2 cellular contexts compared by ENCODE assay signal in the genomic region with DNA sequence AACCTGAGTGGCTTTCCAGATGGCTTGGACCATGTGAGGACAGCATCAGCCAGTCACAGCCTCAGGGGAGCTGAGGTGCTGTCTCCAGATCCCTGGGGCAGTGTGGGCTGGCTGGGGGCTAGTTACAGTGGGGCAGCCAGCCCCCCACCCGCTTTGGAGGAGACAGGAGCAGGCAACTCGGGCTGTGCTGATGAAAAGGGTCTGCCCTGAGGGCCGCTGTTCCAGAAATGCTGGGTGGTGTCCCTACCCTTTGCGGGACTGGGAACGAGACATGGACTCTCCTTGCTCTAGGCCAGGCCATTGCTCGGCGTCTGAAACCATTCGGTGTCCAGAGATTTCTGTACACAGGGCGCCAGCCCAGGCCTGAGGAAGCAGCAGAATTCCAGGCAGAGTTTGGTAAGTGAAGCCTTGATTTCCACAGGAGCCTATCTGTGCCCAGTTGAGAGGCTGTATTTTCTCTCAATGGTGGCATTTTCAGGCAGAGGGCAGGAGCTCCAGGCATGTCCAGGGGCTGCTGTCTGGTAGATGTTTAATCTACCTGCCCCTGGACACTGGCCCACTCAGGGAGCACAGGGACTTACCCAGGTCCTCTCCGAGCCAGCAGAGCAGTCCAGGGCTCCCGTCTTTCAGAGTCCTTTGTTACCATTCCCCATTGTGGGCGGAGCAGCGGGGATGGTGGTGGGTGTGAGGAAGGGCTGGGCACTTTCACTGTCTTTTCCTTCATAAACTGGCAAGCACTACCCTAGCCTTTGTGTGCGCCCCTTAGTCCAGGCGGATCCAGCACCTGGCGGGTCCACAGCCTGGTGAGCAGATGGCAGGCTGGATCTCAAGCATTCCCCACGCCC.
TF ChIP-seq lines count a peak whose summit lies in the region.

No MANE protein-coding gene starts in this region.

TF ChIP-seq in H1, 55 proteins besides CTCF, POLR2A, EP300 and RAD21:
- no peak for TF ChIP-seq SP2 (IDR thresholded peaks at IDR 0.05; ENCODE audit: low read length)
- TF ChIP-seq SRF (IDR thresholded peaks at IDR 0.05; ENCODE audit: low read depth, low read length): no peak
- TF ChIP-seq SAP30 (IDR thresholded peaks at IDR 0.05; ENCODE audit: insufficient read depth, insufficient replicate concordance, low read length): no peak
- no peak for TF ChIP-seq BCL11A (IDR thresholded peaks at IDR 0.05; ENCODE audit: low read depth in 2 of 2, low read length in 2 of 2)
- no peak for TF ChIP-seq EZH2 (IDR thresholded peaks at IDR 0.05; ENCODE audit: low read depth, low read length, severe bottlenecking)
- no peak for TF ChIP-seq NANOG (IDR thresholded peaks at IDR 0.05; ENCODE audit: insufficient read depth, low read depth, low read length, poor library complexity, severe bottlenecking)
- TF ChIP-seq JUN (IDR thresholded peaks at IDR 0.05; ENCODE audit: low read depth, low read length): no peak
- no peak for TF ChIP-seq YY1 (IDR thresholded peaks at IDR 0.05; ENCODE audit: low read depth, low read length)
- no peak for TF ChIP-seq EGR1 (IDR thresholded peaks at IDR 0.05; ENCODE audit: borderline replicate concordance, low read depth, low read length)
- no peak for TF ChIP-seq FOSL1 (IDR thresholded peaks at IDR 0.05; ENCODE audit: insufficient read depth, low read depth, low read length)
- TF ChIP-seq MAX (IDR thresholded peaks at IDR 0.05): no peak

TF ChIP-seq in SK-N-SH treated with all-trans-retinoic acid at 6 μM for 48 hours, 23 proteins besides CTCF, POLR2A, EP300 and RAD21:
- TF ChIP-seq BACH2 (CRISPR knock-in tag; IDR thresholded peaks at IDR 0.05; ENCODE audit: borderline replicate concordance): no peak
- no peak for TF ChIP-seq PPARA (CRISPR knock-in tag; IDR thresholded peaks at IDR 0.05; ENCODE audit: borderline replicate concordance)
- no peak for TF ChIP-seq ARNTL (CRISPR knock-in tag; IDR thresholded peaks at IDR 0.05; ENCODE audit: borderline replicate concordance, low read depth)
- no peak for TF ChIP-seq ISL1 (CRISPR knock-in tag; IDR thresholded peaks at IDR 0.05)
- no peak for TF ChIP-seq OSR1 (CRISPR knock-in tag; IDR thresholded peaks at IDR 0.05)
- no peak for TF ChIP-seq GLIS3 (CRISPR knock-in tag; IDR thresholded peaks at IDR 0.05)
TF ChIP-seq in SK-N-SH treated with all-trans-retinoic acid at 6 μM for 48 hours: peak in this region for 0.
